18 cellular contexts compared by ENCODE assay signal in genomic region chr17:80882323-80882722, GRCh38.
A peak's percentile ranks its signal among the peaks of the same experiment; 100 is the strongest.
DNase-seq lines count a peak whose midpoint lies in the region; ATAC-seq and TF ChIP-seq lines count a peak whose summit lies in the region.
"Had no signal": no experiment of that assay in that cellular context is flagged by ENCODE, and none has a peak within 500 bp of the region (broad histone marks: within the 10 kb centered on the region; RNA-seq: fewer than 3 reads in every experiment).

No MANE protein-coding gene starts in this region.

- no peak overlapping the region for H3K27ac ChIP-seq in left ventricle myocardium inferior (replicated peaks)
- H3K27ac ChIP-seq in heart right ventricle = no peak overlapping the region
- H3K27ac ChIP-seq in Peyer's patch = no peak overlapping the region
- no peak overlapping the region for H3K27ac ChIP-seq in CD8-positive, alpha-beta T cell (ENCODE audit: low read depth, low read length)
- H3K27ac ChIP-seq: SJCRH30 had no signal

- no peak for ATAC-seq in heart right ventricle
- ATAC-seq in WTC11 = no peak
- ATAC-seq in CD8-positive, alpha-beta T cell = no peak
- ATAC-seq: K562 had no signal

- H3K9me3 ChIP-seq in left ventricle myocardium inferior (replicated peaks) (no peaks in the 10 kb centered on the region), heart right ventricle (no peaks in the 10 kb centered on the region), Peyer's patch (no peaks in the 10 kb centered on the region)
- no peaks in the 10 kb centered on the region for H3K9me3 ChIP-seq in CD8-positive, alpha-beta T cell (ENCODE audit: low read length)
- H3K9me3 ChIP-seq: SJCRH30 had no signal

- H3K27me3 ChIP-seq in left ventricle myocardium inferior (ENCODE audit: low read depth) (no peaks in the 10 kb centered on the region), heart right ventricle (no peaks in the 10 kb centered on the region), Peyer's patch (no peaks in the 10 kb centered on the region)
- no peaks in the 10 kb centered on the region for H3K27me3 ChIP-seq in CD8-positive, alpha-beta T cell (ENCODE audit: insufficient read depth, low read length)
- H3K27me3 ChIP-seq: SJCRH30 had no signal

- intact Hi-C loops in left ventricle myocardium inferior (cut with micrococcal nuclease) (no loop called here), heart right ventricle (cut with DNase I) (no loop called here), posterior vena cava (cut with DNase I) (no loop called here)
- intact Hi-C loops in CD8-positive, alpha-beta T cell (cut with DNase I, micrococcal nuclease) = no loop called here

- peaks cover 7% of the 10 kb centered on the region for H3K4me1 Mint-ChIP-seq in WTC11
- H3K4me1 Mint-ChIP-seq in CD8-positive, alpha-beta T cell (ENCODE audit: low read depth) = peaks cover 7% of the 10 kb centered on the region

- peaks cover 64% of the 10 kb centered on the region for H3K36me3 ChIP-seq in left ventricle myocardium inferior
- peaks cover 0 to 71% (median 14%) of the 10 kb centered on the region in 9 donors for H3K36me3 ChIP-seq in heart right ventricle
- H3K36me3 ChIP-seq in Peyer's patch = peaks cover 0 to 59% (median 0%) of the 10 kb centered on the region in 3 donors
- H3K36me3 ChIP-seq in CD8-positive, alpha-beta T cell (ENCODE audit: insufficient read depth, low read length) = peaks cover 15% of the 10 kb centered on the region

- DNase-seq in left ventricle myocardium inferior (peak; percentile 3), heart right ventricle (no peak), WTC11 (ENCODE audit: low spot score) (no peak), iPS-NIHi11 (ENCODE audit: low spot score) (peak; percentile 7), posterior vena cava (ENCODE audit: low spot score) (peak; percentile 62), Peyer's patch (no peak)
- DNase-seq in CD8-positive, alpha-beta T cell = no peak
- no peak for DNase-seq in stimulated activated CD4-positive, alpha-beta T cell treated with anti-CD3 and anti-CD28 coated beads, Interleukin-2, amount 100 ng/mL, for 48 hours
- DNase-seq: Calu3; CD4-positive, alpha-beta T cell; HCEC 1CT; NCI-H1417 treated with DMSO at 0.1 percent for 48 hours; NCI-H1930; NCI-H2171; NCI-H446 treated with DMSO at 0.1 percent for 48 hours; NK-92 treated with Interleukin-12 subunit alpha and Interleukin-12 subunit beta, amount 100 ng/mL, for 24 hours; SJCRH30 had no signal

- peaks cover 29% of the 10 kb centered on the region for H3K36me3 Mint-ChIP-seq in WTC11
- H3K36me3 Mint-ChIP-seq in CD8-positive, alpha-beta T cell = peaks cover 66% of the 10 kb centered on the region

- H3K9me3 Mint-ChIP-seq in WTC11 = no peaks in the 10 kb centered on the region
- no peaks in the 10 kb centered on the region for H3K9me3 Mint-ChIP-seq in CD8-positive, alpha-beta T cell
- H3K9me3 Mint-ChIP-seq: CD4-positive, alpha-beta T cell had no signal

- no peaks in the 10 kb centered on the region for H3K27me3 Mint-ChIP-seq in WTC11 (ENCODE audit: low read depth)
- no peaks in the 10 kb centered on the region for H3K27me3 Mint-ChIP-seq in CD8-positive, alpha-beta T cell (ENCODE audit: low read depth)
- H3K27me3 Mint-ChIP-seq: CD4-positive, alpha-beta T cell had no signal

- no peak overlapping the region for H3K4me3 Mint-ChIP-seq in WTC11
- H3K4me3 Mint-ChIP-seq in CD8-positive, alpha-beta T cell = no peak overlapping the region
- H3K4me3 Mint-ChIP-seq: CD4-positive, alpha-beta T cell had no signal

- peak overlapping the region; percentile 15; the same call in 1 of the 2 replicates for H3K27ac Mint-ChIP-seq in WTC11
- H3K27ac Mint-ChIP-seq in CD8-positive, alpha-beta T cell = no peak overlapping the region
- H3K27ac Mint-ChIP-seq: CD4-positive, alpha-beta T cell had no signal

- H3K4me1 ChIP-seq in left ventricle myocardium inferior (peaks cover 11% of the 10 kb centered on the region), heart right ventricle (peaks cover 0 to 14% (median 0%) of the 10 kb centered on the region in 9 donors), Peyer's patch (peaks cover 0 to 7% (median 3%) of the 10 kb centered on the region in 4 donors)
- H3K4me1 ChIP-seq in CD8-positive, alpha-beta T cell (ENCODE audit: insufficient read depth, low read length) = peaks cover 9% of the 10 kb centered on the region

- no peak for TF ChIP-seq POLR2A in Peyer's patch (IDR thresholded peaks at IDR 0.05)

- no peak for TF ChIP-seq CTCF in left ventricle myocardium inferior (IDR thresholded peaks at IDR 0.05; ENCODE audit: borderline replicate concordance)
- no peak for TF ChIP-seq CTCF in heart right ventricle (IDR thresholded peaks at IDR 0.05)
- no peak for TF ChIP-seq CTCF in WTC11 (IDR thresholded peaks at IDR 0.05)
- no peak for TF ChIP-seq CTCF in Peyer's patch (IDR thresholded peaks at IDR 0.05)
- no peak for TF ChIP-seq CTCF in CD8-positive, alpha-beta T cell (IDR thresholded peaks at IDR 0.05)

- 92 to 95% methylated on average over 19 of the region's 19 CpGs for WGBS in heart right ventricle, 2 donors

- no peak overlapping the region for H3K4me3 ChIP-seq in left ventricle myocardium inferior
- H3K4me3 ChIP-seq in heart right ventricle = no peak overlapping the region
- H3K4me3 ChIP-seq in Peyer's patch = no peak overlapping the region
- no peak overlapping the region for H3K4me3 ChIP-seq in CD8-positive, alpha-beta T cell (ENCODE audit: low read depth, low read length)
- H3K4me3 ChIP-seq: K562, SJCRH30 had no signal

- POLR2A ChIA-PET in WTC11 (lab: Charles Lee) = no interaction called here
- POLR2A ChIA-PET in CD8-positive, alpha-beta T cell (lab: Charles Lee) = no interaction called here

- CTCF ChIA-PET in WTC11 (lab: Charles Lee) = interaction anchor here (1.4 to 3.2 kb wide), 2 partner anchors 17 to 455 kb away, joined by 3 to 16 read pairs; no protein-coding TSS in a partner anchor
- CTCF ChIA-PET in CD8-positive, alpha-beta T cell (lab: Charles Lee) = no interaction called here

TF ChIP-seq in WTC11, 78 proteins besides CTCF, POLR2A, EP300 and RAD21:
- TF ChIP-seq ZSCAN18 (CRISPR knock-in tag; IDR thresholded peaks at IDR 0.05) = no peak
- TF ChIP-seq GRHL2 (CRISPR knock-in tag; IDR thresholded peaks at IDR 0.05; ENCODE audit: insufficient replicate concordance, severe bottlenecking) = no peak
- no peak for TF ChIP-seq TEAD1 (CRISPR knock-in tag; IDR thresholded peaks at IDR 0.05)
- TF ChIP-seq KAT7 (CRISPR knock-in tag; IDR thresholded peaks at IDR 0.05; ENCODE audit: borderline replicate concordance) = no peak
- TF ChIP-seq GABPB1 (CRISPR knock-in tag; IDR thresholded peaks at IDR 0.05) = no peak
- TF ChIP-seq NFE2L1 (CRISPR knock-in tag; IDR thresholded peaks at IDR 0.05) = no peak
- no peak for TF ChIP-seq ZNF121 (CRISPR knock-in tag; IDR thresholded peaks at IDR 0.05)
- no peak for TF ChIP-seq FOXP4 (CRISPR knock-in tag; IDR thresholded peaks at IDR 0.05)
- TF ChIP-seq ZNF425 (CRISPR knock-in tag; conservative IDR thresholded peaks at IDR 0.05) = no peak
- no peak for TF ChIP-seq ZNF396 (CRISPR knock-in tag; IDR thresholded peaks at IDR 0.05; ENCODE audit: borderline replicate concordance)
- no peak for TF ChIP-seq ZNF317 (CRISPR knock-in tag; IDR thresholded peaks at IDR 0.05; ENCODE audit: borderline replicate concordance, low read depth)
- no peak for TF ChIP-seq ETV6 (CRISPR knock-in tag; IDR thresholded peaks at IDR 0.05)
- no peak for TF ChIP-seq IRF2 (CRISPR knock-in tag; IDR thresholded peaks at IDR 0.05; ENCODE audit: borderline replicate concordance, low read depth)
TF ChIP-seq in WTC11: peak in this region for 0.

Comparison
In these comparisons a context has a peak if more than half of its experiments do, and no peak if none do; other contexts are left out.
1. DNase-seq: peak in left ventricle myocardium inferior (single experiment), iPS-NIHi11 (single experiment) and posterior vena cava (single experiment); none in heart right ventricle (0 of 2), WTC11 (single experiment), Peyer's patch (0 of 3), CD8-positive, alpha-beta T cell (0 of 7) and stimulated activated CD4-positive, alpha-beta T cell treated with anti-CD3 and anti-CD28 coated beads, Interleukin-2, amount 100 ng/mL, for 48 hours (0 of 2).